Comparison of ENCODE assay signal across 8 cellular contexts in the genomic region with DNA sequence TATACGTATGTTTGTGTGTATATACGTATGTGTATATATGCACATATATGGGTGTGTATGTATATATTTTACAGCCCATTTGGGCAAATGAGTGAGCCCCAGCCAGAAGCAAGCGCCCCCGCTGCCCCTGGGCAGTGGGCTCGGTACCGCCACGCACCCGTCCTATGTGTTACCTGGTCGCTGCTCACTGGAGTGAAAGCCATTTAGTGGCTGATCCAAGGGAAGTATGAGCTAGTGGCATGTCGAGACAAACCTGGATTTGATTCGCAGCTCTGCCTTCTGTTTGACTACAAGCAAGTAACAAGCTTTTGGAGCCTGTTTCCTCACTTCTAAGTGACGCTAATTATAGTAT. TPM values are rescaled to one million over a fixed set of nuclear protein-coding genes. Genes with fewer than 3 reads are reported as not detected.
DNase-seq lines count a peak whose midpoint lies in the region; ATAC-seq, FAIRE-seq and TF ChIP-seq lines count a peak whose summit lies in the region.

No MANE protein-coding gene starts in this region.

- POLR2A ChIA-PET in GM10248 (lab: Yijun Ruan, JAX), result no interaction called here

- peaks cover 16% of the 10 kb centered on the region for H3K9me3 Mint-ChIP-seq in stimulated activated naive CD8-positive, alpha-beta T cell treated with anti-CD3 and anti-CD28 coated beads, Interleukin-15, Interleukin-2, amounts not matched to agents 100 ng/mL and 50 ng/mL, for 24 hours
- H3K9me3 Mint-ChIP-seq in mesothelial cell of epicardium, result peaks cover 22% of the 10 kb centered on the region

- peak overlapping the region; percentile 98 to 100 for H3K27ac ChIP-seq in breast epithelium

- no peaks in the 10 kb centered on the region for H3K27me3 Mint-ChIP-seq in stimulated activated naive CD8-positive, alpha-beta T cell treated with anti-CD3 and anti-CD28 coated beads, Interleukin-15, Interleukin-2, amounts not matched to agents 100 ng/mL and 50 ng/mL, for 24 hours
- H3K27me3 Mint-ChIP-seq in mesothelial cell of epicardium (ENCODE audit: low read depth), result peaks cover 48% of the 10 kb centered on the region

- peak overlapping the region; percentile 74 for H3K27ac Mint-ChIP-seq in stimulated activated naive CD8-positive, alpha-beta T cell treated with anti-CD3 and anti-CD28 coated beads, Interleukin-15, Interleukin-2, amounts not matched to agents 100 ng/mL and 50 ng/mL, for 24 hours
- H3K27ac Mint-ChIP-seq in mesothelial cell of epicardium, result no peak overlapping the region

- no peaks in the 10 kb centered on the region for H3K36me3 ChIP-seq in breast epithelium

- peaks cover 9% of the 10 kb centered on the region for H3K36me3 Mint-ChIP-seq in stimulated activated naive CD8-positive, alpha-beta T cell treated with anti-CD3 and anti-CD28 coated beads, Interleukin-15, Interleukin-2, amounts not matched to agents 100 ng/mL and 50 ng/mL, for 24 hours (ENCODE audit: low read depth)
- H3K36me3 Mint-ChIP-seq in mesothelial cell of epicardium, result peaks cover 17% of the 10 kb centered on the region

- TF ChIP-seq CTCF in breast epithelium (IDR thresholded peaks at IDR 0.05) (no peak), mesothelial cell of epicardium (IDR thresholded peaks at IDR 0.05; ENCODE audit: unreplicated experiment) (no peak), GM10248 (IDR thresholded peaks at IDR 0.05; ENCODE audit: control extremely low read depth, extremely low read depth, low read depth, missing control alignments) (no peak)

- peak overlapping the region; percentile 54 to 89 (median 66) for H3K4me3 ChIP-seq in breast epithelium

- H3K4me1 Mint-ChIP-seq in stimulated activated naive CD8-positive, alpha-beta T cell treated with anti-CD3 and anti-CD28 coated beads, Interleukin-15, Interleukin-2, amounts not matched to agents 100 ng/mL and 50 ng/mL, for 24 hours (ENCODE audit: low read depth), result peaks cover 49% of the 10 kb centered on the region
- peaks cover 6% of the 10 kb centered on the region for H3K4me1 Mint-ChIP-seq in mesothelial cell of epicardium

- ATAC-seq in stimulated activated naive CD8-positive, alpha-beta T cell treated with anti-CD3 and anti-CD28 coated beads, Interleukin-15, Interleukin-2, amounts not matched to agents 100 U/mL and 50 U/mL, for 24 hours, result no peak

- no peaks in the 10 kb centered on the region for H3K27me3 ChIP-seq in breast epithelium

- no peak for TF ChIP-seq POLR2A in breast epithelium (IDR thresholded peaks at IDR 0.05)
- no peak for TF ChIP-seq POLR2A in GM12891 (IDR thresholded peaks at IDR 0.05; ENCODE audit: low read depth, low read length)

- no peak for DNase-seq in stimulated activated naive CD8-positive, alpha-beta T cell treated with anti-CD3 and anti-CD28 coated beads, Interleukin-15, Interleukin-2, amounts not matched to agents 100 U/mL and 50 U/mL, for 24 hours
- DNase-seq in breast epithelium (ENCODE audit: low spot score in 2 of 2) (no peak), mesothelial cell of epicardium (ENCODE audit: low spot score in 2 of 2, unreplicated experiment in 2 of 2) (no peak), NCI-H2196 (lab: John Stamatoyannopoulos, UW; ENCODE audit: unreplicated experiment) (no peak), GM12891 (ENCODE audit: insufficient read length, low spot score) (no peak), GM10248 (ENCODE audit: extremely low spot score) (no peak), cerebellar nuclear complex (lab: John Stamatoyannopoulos, UW) (no peak)

- H3K4me3 Mint-ChIP-seq in stimulated activated naive CD8-positive, alpha-beta T cell treated with anti-CD3 and anti-CD28 coated beads, Interleukin-15, Interleukin-2, amounts not matched to agents 100 ng/mL and 50 ng/mL, for 24 hours, result peak overlapping the region; percentile 67
- H3K4me3 Mint-ChIP-seq in mesothelial cell of epicardium, result peak overlapping the region; percentile 66

- no peaks in the 10 kb centered on the region for H3K9me3 ChIP-seq in breast epithelium

- CTCF ChIA-PET in GM10248 (lab: Yijun Ruan, JAX), result interaction anchor here (1.2 to 3.3 kb wide), 3 partner anchors 19 to 177 kb away, joined by 3 to 12 read pairs (median 3); no protein-coding TSS in a partner anchor

- peaks cover 6% of the 10 kb centered on the region in 2 donors for H3K4me1 ChIP-seq in breast epithelium

- no peak for FAIRE-seq in GM12891 (lab: Jason Lieb, UNC)

- intact Hi-C loops in breast epithelium (cut with DNase I; ENCODE audit: low total_unique reads), result no loop called here

TF ChIP-seq in GM12891, 5 proteins besides CTCF, POLR2A, EP300 and RAD21:
- TF ChIP-seq POLR2AphosphoS5 (IDR thresholded peaks at IDR 0.05; ENCODE audit: low read depth, low read length) (no peak), PAX5 (IDR thresholded peaks at IDR 0.05; ENCODE audit: insufficient read depth, low read length, severe bottlenecking) (no peak), SPI1 (IDR thresholded peaks at IDR 0.05; ENCODE audit: low read depth, low read length) (no peak), TAF1 (IDR thresholded peaks at IDR 0.05; ENCODE audit: low read depth, low read length) (no peak), POU2F2 (IDR thresholded peaks at IDR 0.05; ENCODE audit: low read depth, low read length) (no peak)

RNA-seq across cellular contexts. Expression of a gene that starts 35.8 kb away (rescaled TPM):
- total RNA-seq in breast epithelium (100 to 1,000 TPM; 179 to 258 (median 196) TPM), mesothelial cell of epicardium (62.0 to 65.1 TPM (median 63.2 TPM) in 3 replicates)
- polyA plus RNA-seq in GM12891 (2012; ENCODE audit: low read depth, missing spikeins), result 43.3 TPM
